In the genomic region with DNA sequence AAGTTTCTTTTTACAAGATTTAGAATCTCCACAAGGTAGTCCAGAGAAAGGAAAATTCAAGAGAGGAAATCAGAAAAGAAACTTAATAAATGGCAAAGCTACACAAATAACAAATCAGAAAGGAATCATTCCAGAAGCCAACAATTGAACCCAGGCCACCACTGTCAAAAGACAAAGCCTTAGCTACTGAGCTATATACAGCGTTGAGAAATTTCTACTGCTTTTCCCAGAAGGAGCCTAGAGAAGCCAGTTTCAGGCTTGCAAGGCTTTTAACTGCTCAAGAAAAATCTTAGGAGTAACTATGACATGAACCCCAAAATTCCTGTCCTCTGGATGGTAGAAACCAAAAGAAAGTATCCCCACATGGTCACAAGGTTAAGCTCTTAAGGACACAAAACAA, we compare ENCODE assay signal across 16 cellular contexts.
DNase-seq lines count a peak whose midpoint lies in the region; ATAC-seq, FAIRE-seq and TF ChIP-seq lines count a peak whose summit lies in the region.
"Had no signal": no experiment of that assay in that cellular context is flagged by ENCODE, and none has a peak within 500 bp of the region (broad histone marks: within the 10 kb centered on the region; RNA-seq: fewer than 3 reads in every experiment).

No MANE protein-coding gene starts in this region.

- no peaks in the 10 kb centered on the region for H3K27me3 Mint-ChIP-seq in mesothelial cell of epicardium (ENCODE audit: low read depth)
- H3K27me3 Mint-ChIP-seq: B cell; CD4-positive, alpha-beta T cell had no signal

- no peak overlapping the region for H3K27ac Mint-ChIP-seq in mesothelial cell of epicardium
- H3K27ac Mint-ChIP-seq: B cell; CD4-positive, alpha-beta T cell had no signal

- peak in 1 of 8 donors; percentile 37 for ATAC-seq in heart right ventricle
- ATAC-seq in Right ventricle myocardium inferior = no peak
- no peak for ATAC-seq in psoas muscle
- ATAC-seq in HG03097 (IDR thresholded peaks at IDR 0.05; ENCODE audit: low FRiP score, unreplicated experiment) = no peak

- intact Hi-C loops in heart right ventricle (cut with DNase I) (loop anchor here in 1 of 10 donors (5.0 kb wide), 1 partner anchor 1540 kb away; no protein-coding TSS in a partner anchor), Right ventricle myocardium inferior (cut with DNase I) (no loop called here), ascending aorta (cut with DNase I) (loop anchor here (10.0 kb wide), 1 partner anchor 132 kb away; a partner anchor contains a TSS), psoas muscle (cut with DNase I) (no loop called here)

- peaks cover 0 to 11% (median 0%) of the 10 kb centered on the region in 11 donors for H3K9me3 ChIP-seq in heart right ventricle
- no peaks in the 10 kb centered on the region for H3K9me3 ChIP-seq in ascending aorta
- no peaks in the 10 kb centered on the region for H3K9me3 ChIP-seq in psoas muscle
- H3K9me3 ChIP-seq: HAP-1 had no signal

- H3K4me1 ChIP-seq in heart right ventricle = peaks cover 0 to 33% (median 4%) of the 10 kb centered on the region in 9 donors
- H3K4me1 ChIP-seq in ascending aorta = peaks cover 0 to 3% of the 10 kb centered on the region in 2 donors
- peaks cover 12% of the 10 kb centered on the region for H3K4me1 ChIP-seq in psoas muscle
- H3K4me1 ChIP-seq: HAP-1 had no signal

- no peaks in the 10 kb centered on the region for H3K27me3 ChIP-seq in heart right ventricle
- no peaks in the 10 kb centered on the region for H3K27me3 ChIP-seq in ascending aorta
- H3K27me3 ChIP-seq in psoas muscle (ENCODE audit: insufficient read depth in 3 of 3, low read length in 2 of 3) = no peaks in the 10 kb centered on the region

- H3K4me3 ChIP-seq in heart right ventricle (no peak overlapping the region), ascending aorta (no peak overlapping the region), psoas muscle (no peak overlapping the region)
- H3K4me3 ChIP-seq: HAP-1 had no signal

- H3K9me3 Mint-ChIP-seq in mesothelial cell of epicardium = peaks cover 9% of the 10 kb centered on the region
- H3K9me3 Mint-ChIP-seq: CD4-positive, alpha-beta T cell had no signal

- DNase-seq in heart right ventricle (no peak), Right ventricle myocardium inferior (ENCODE audit: missing footprints) (no peak), ascending aorta (ENCODE audit: low spot score in 2 of 2) (no peak), psoas muscle (no peak), mesothelial cell of epicardium (ENCODE audit: low spot score in 2 of 2, unreplicated experiment in 2 of 2) (no peak), HTR-8/SVneo (ENCODE audit: insufficient read length, low spot score) (no peak)
- DNase-seq: C1 segment of cervical spinal cord; Calu3; CD4-positive, alpha-beta T cell; DMS 273 treated with DMSO at 0.1 percent for 48 hours; GOT3 had no signal

- peaks cover 13% of the 10 kb centered on the region for H3K4me1 Mint-ChIP-seq in mesothelial cell of epicardium
- H3K4me1 Mint-ChIP-seq: B cell had no signal

- H3K36me3 Mint-ChIP-seq in mesothelial cell of epicardium = peaks cover 21% of the 10 kb centered on the region

- H3K36me3 ChIP-seq in heart right ventricle (no peaks in the 10 kb centered on the region), ascending aorta (no peaks in the 10 kb centered on the region), psoas muscle (ENCODE audit: insufficient read depth in 1 of 2, low read depth in 1 of 2) (no peaks in the 10 kb centered on the region)
- H3K36me3 ChIP-seq: HAP-1 had no signal

- no peak for FAIRE-seq in HTR-8/SVneo (lab: Jason Lieb, UNC)
- FAIRE-seq: G401.6, GM12891 had no signal

- no peak for TF ChIP-seq CTCF in heart right ventricle (IDR thresholded peaks at IDR 0.05)
- no peak for TF ChIP-seq CTCF in ascending aorta (IDR thresholded peaks at IDR 0.05)
- TF ChIP-seq CTCF in psoas muscle (IDR thresholded peaks at IDR 0.05) = no peak
- no peak for TF ChIP-seq CTCF in mesothelial cell of epicardium (IDR thresholded peaks at IDR 0.05; ENCODE audit: unreplicated experiment)

- 43 to 60% methylated on average over 1 of the region's 1 CpG for WGBS in heart right ventricle, 2 donors
- WGBS in psoas muscle, 3 donors = 57 to 61% (median 60%) methylated on average over 1 of the region's 1 CpG

- H3K27ac ChIP-seq in heart right ventricle = peak overlapping the region in 9 of 10 donors; percentile 24 to 71 (median 50)
- H3K27ac ChIP-seq in ascending aorta = peak overlapping the region; percentile 6 to 39
- H3K27ac ChIP-seq in psoas muscle = peak overlapping the region; percentile 68

- no peak overlapping the region for H3K4me3 Mint-ChIP-seq in mesothelial cell of epicardium
- H3K4me3 Mint-ChIP-seq: B cell; CD4-positive, alpha-beta T cell had no signal
